In genomic region chr14:34365309-34365915, GRCh38 we compare ENCODE assay signal across 11 cellular contexts.
DNase-seq lines count a peak whose midpoint lies in the region; ATAC-seq and TF ChIP-seq lines count a peak whose summit lies in the region.
"Had no signal": no experiment of that assay in that cellular context is flagged by ENCODE, and none has a peak within 500 bp of the region (broad histone marks: within the 10 kb centered on the region; RNA-seq: fewer than 3 reads in every experiment).

No MANE protein-coding gene starts in this region.

- DNase-seq in NOMO-1 treated with dmso at 0.1 percent for 144 hours (lab: John Stamatoyannopoulos, UW; ENCODE audit: unreplicated experiment) (peak; percentile 49), dermis microvascular lymphatic vessel endothelial cell (ENCODE audit: low read depth in 2 of 2) (peak; percentile 1 to 21), neural progenitor cell (ENCODE audit: low spot score) (peak; percentile 11), prostate gland (ENCODE audit: low spot score) (no peak), NCI-H146 treated with DMSO at 0.1 percent for 48 hours (lab: John Stamatoyannopoulos, UW; ENCODE audit: unreplicated experiment) (no peak)
- no peak for DNase-seq in effector memory CD8-positive, alpha-beta T cell
- DNase-seq in stimulated activated CD8-positive, alpha-beta memory T cell treated with anti-CD3 and anti-CD28 coated beads, Interleukin-4, amount 100 ng/mL, for 48 hours, result no peak
- DNase-seq: stimulated activated CD4-positive, alpha-beta T cell treated with anti-CD3 and anti-CD28 coated beads, Interleukin-4, amount 100 ng/mL, for 24 hours; T-helper 9 cell had no signal

- H4K20me1 ChIP-seq in neural progenitor cell (ENCODE audit: low read depth), result no peaks in the 10 kb centered on the region

- H3K4me1 ChIP-seq in neural progenitor cell, result peaks cover 5% of the 10 kb centered on the region
- H3K4me1 ChIP-seq in prostate gland (replicated peaks), result no peaks in the 10 kb centered on the region

- no peaks in the 10 kb centered on the region for H3F3A ChIP-seq in neural progenitor cell (ENCODE audit: low read depth)

- no peak overlapping the region for H3K4me2 ChIP-seq in neural progenitor cell
- H3K4me2 ChIP-seq: KMS-11 had no signal

- no peak for ATAC-seq in effector memory CD8-positive, alpha-beta T cell (replicated peaks)

- H3K4me3 Mint-ChIP-seq in neural progenitor cell, result no peak overlapping the region
- no peak overlapping the region for H3K4me3 Mint-ChIP-seq in effector memory CD8-positive, alpha-beta T cell

- no peaks in the 10 kb centered on the region for H3K9me3 Mint-ChIP-seq in neural progenitor cell
- H3K9me3 Mint-ChIP-seq in effector memory CD8-positive, alpha-beta T cell, result no peaks in the 10 kb centered on the region

- no peak overlapping the region for H3K9ac ChIP-seq in neural progenitor cell
- H3K9ac ChIP-seq: KMS-11 had no signal

- H3K4me1 Mint-ChIP-seq in neural progenitor cell, result peaks cover 10% of the 10 kb centered on the region
- no peaks in the 10 kb centered on the region for H3K4me1 Mint-ChIP-seq in effector memory CD8-positive, alpha-beta T cell (ENCODE audit: low read depth in 2 of 2)

- H3K79me2 ChIP-seq in neural progenitor cell (ENCODE audit: low read depth), result no peaks in the 10 kb centered on the region

- H3K27ac Mint-ChIP-seq in neural progenitor cell, result no peak overlapping the region
- no peak overlapping the region for H3K27ac Mint-ChIP-seq in effector memory CD8-positive, alpha-beta T cell

- 30% methylated on average over 5 of the region's 5 CpGs for WGBS in prostate gland

- no peak overlapping the region for H3K4me3 ChIP-seq in neural progenitor cell
- H3K4me3 ChIP-seq in prostate gland, result no peak overlapping the region

- TF ChIP-seq CTCF in GM12873 (IDR thresholded peaks at IDR 0.05; ENCODE audit: insufficient read depth, low read depth, low read length, missing control alignments), result peak; percentile 9
- TF ChIP-seq CTCF in neural progenitor cell (IDR thresholded peaks at IDR 0.05), result peak; percentile 44
- TF ChIP-seq CTCF in prostate gland (IDR thresholded peaks at IDR 0.05), result peak in 2 of 4 experiments; percentile 38 to 48

- no peaks in the 10 kb centered on the region for H3K36me3 Mint-ChIP-seq in neural progenitor cell
- no peaks in the 10 kb centered on the region for H3K36me3 Mint-ChIP-seq in effector memory CD8-positive, alpha-beta T cell (ENCODE audit: insufficient read depth)

- TF ChIP-seq POLR2A in prostate gland (IDR thresholded peaks at IDR 0.05), result no peak

- no peaks in the 10 kb centered on the region for H3K27me3 ChIP-seq in neural progenitor cell
- H3K27me3 ChIP-seq in prostate gland (replicated peaks; ENCODE audit: insufficient read depth), result no peaks in the 10 kb centered on the region

- H2AFZ ChIP-seq in neural progenitor cell (replicated peaks), result peak overlapping the region; percentile 62

- H3K9me3 ChIP-seq in neural progenitor cell (ENCODE audit: low read depth), result no peaks in the 10 kb centered on the region
- no peaks in the 10 kb centered on the region for H3K9me3 ChIP-seq in prostate gland

- H3K27ac ChIP-seq in neural progenitor cell, result no peak overlapping the region
- H3K27ac ChIP-seq in prostate gland, result no peak overlapping the region
- H3K27ac ChIP-seq: KMS-11 had no signal

- intact Hi-C loops in prostate gland (cut with DNase I), result no loop called here

- H3K36me3 ChIP-seq in neural progenitor cell, result no peaks in the 10 kb centered on the region
- no peaks in the 10 kb centered on the region for H3K36me3 ChIP-seq in prostate gland

- H3K27me3 Mint-ChIP-seq in neural progenitor cell (ENCODE audit: insufficient read depth, low read depth), result peaks cover 7% of the 10 kb centered on the region
- H3K27me3 Mint-ChIP-seq in effector memory CD8-positive, alpha-beta T cell, result peaks cover 45 to 46% of the 10 kb centered on the region in 2 donors

Comparison
In these comparisons a context has a peak if more than half of its experiments do, and no peak if none do; other contexts are left out.
1. DNase-seq: peak in NOMO-1 treated with dmso at 0.1 percent for 144 hours (single experiment), dermis microvascular lymphatic vessel endothelial cell (2 of 2) and neural progenitor cell (single experiment); none in effector memory CD8-positive, alpha-beta T cell (0 of 3), prostate gland (single experiment), stimulated activated CD8-positive, alpha-beta memory T cell treated with anti-CD3 and anti-CD28 coated beads, Interleukin-4, amount 100 ng/mL, for 48 hours (single experiment) and NCI-H146 treated with DMSO at 0.1 percent for 48 hours (single experiment).